1 cellular context compared by ENCODE assay signal in the genomic region with DNA sequence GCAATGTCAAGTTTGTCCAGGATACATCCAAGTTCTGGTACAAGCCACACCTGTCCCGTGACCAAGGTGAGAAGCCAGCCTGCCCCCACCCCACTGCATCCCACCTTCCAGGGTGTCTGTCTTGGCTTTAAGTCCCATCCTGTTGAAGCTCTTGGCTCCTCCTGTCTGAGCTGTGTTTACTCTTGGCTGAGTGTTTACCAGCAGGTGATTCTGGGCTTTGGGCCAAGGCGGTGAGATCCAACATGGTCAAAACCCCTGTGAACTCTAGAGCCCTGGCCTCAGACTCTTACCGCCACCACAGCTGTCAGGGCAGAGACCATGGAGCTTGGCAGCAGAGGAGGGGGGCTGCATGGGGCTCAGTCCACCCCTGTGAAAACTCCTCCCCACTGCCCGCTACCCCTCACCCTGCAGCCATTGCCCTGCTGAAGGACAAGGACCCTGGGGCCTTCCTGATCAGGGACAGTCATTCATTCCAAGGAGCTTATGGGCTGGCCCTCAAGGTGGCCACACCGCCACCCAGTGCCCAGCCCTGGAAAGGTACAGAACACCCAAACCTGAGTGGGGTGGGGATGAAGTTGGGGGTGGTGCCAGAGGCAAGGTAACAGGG.
A peak's percentile ranks its signal among the peaks of the same experiment; 100 is the strongest.
TF ChIP-seq lines count a peak whose summit lies in the region.

No MANE protein-coding gene starts in this region.

TF ChIP-seq in HepG2, 621 proteins besides CTCF, POLR2A, EP300 and RAD21 (continued from another document and continues in another):
- peak; percentile 86; the same call in 1 of the 2 replicates for TF ChIP-seq MTA1 (CRISPR knock-in tag; IDR thresholded peaks at IDR 0.05; ENCODE audit: borderline replicate concordance)
- no peak for TF ChIP-seq GPN1 (CRISPR knock-in tag; IDR thresholded peaks at IDR 0.05; ENCODE audit: borderline replicate concordance)
- TF ChIP-seq SMC3 (IDR thresholded peaks at IDR 0.05; ENCODE audit: low read length): no peak
- TF ChIP-seq, protein P1, sequence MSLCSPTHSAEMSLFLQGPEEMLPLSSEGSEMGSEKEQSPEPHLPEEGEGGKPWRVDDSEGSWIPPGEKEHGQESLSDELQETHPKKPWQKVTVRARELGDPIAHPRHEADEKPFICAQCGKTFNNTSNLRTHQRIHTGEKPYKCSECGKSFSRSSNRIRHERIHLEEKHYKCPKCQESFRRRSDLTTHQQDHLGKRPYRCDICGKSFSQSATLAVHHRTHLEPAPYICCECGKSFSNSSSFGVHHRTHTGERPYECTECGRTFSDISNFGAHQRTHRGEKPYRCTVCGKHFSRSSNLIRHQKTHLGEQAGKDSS (CRISPR knock-in tag; IDR thresholded peaks at IDR 0.05; ENCODE audit: borderline replicate concordance, low read depth): peak; percentile 62; the same call in 1 of the 2 replicates
- TF ChIP-seq, protein P2, sequence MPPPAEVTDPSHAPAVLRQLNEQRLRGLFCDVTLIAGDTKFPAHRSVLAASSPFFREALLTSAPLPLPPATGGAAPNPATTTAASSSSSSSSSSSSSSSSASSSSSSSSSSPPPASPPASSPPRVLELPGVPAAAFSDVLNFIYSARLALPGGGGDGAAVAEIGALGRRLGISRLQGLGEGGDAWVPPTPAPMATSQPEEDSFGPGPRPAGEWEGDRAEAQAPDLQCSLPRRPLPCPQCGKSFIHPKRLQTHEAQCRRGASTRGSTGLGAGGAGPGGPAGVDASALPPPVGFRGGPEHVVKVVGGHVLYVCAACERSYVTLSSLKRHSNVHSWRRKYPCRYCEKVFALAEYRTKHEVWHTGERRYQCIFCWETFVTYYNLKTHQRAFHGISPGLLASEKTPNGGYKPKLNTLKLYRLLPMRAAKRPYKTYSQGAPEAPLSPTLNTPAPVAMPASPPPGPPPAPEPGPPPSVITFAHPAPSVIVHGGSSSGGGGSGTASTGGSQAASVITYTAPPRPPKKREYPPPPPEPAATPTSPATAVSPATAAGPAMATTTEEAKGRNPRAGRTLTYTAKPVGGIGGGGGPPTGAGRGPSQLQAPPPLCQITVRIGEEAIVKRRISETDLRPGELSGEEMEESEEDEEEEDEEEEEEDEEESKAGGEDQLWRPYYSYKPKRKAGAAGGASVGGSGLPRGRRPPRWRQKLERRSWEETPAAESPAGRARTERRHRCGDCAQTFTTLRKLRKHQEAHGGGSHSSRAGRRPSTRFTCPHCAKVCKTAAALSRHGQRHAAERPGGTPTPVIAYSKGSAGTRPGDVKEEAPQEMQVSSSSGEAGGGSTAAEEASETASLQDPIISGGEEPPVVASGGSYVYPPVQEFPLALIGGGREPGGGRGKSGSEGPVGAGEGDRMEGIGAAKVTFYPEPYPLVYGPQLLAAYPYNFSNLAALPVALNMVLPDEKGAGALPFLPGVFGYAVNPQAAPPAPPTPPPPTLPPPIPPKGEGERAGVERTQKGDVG (CRISPR knock-in tag; IDR thresholded peaks at IDR 0.05; ENCODE audit: borderline replicate concordance): peak; percentile 57; the same call in 1 of the 2 replicates
- TF ChIP-seq JARID2 (CRISPR knock-in tag; IDR thresholded peaks at IDR 0.05; ENCODE audit: insufficient replicate concordance): no peak
- no peak for TF ChIP-seq ZNF12 (CRISPR knock-in tag; IDR thresholded peaks at IDR 0.05)
- TF ChIP-seq, protein P3, sequence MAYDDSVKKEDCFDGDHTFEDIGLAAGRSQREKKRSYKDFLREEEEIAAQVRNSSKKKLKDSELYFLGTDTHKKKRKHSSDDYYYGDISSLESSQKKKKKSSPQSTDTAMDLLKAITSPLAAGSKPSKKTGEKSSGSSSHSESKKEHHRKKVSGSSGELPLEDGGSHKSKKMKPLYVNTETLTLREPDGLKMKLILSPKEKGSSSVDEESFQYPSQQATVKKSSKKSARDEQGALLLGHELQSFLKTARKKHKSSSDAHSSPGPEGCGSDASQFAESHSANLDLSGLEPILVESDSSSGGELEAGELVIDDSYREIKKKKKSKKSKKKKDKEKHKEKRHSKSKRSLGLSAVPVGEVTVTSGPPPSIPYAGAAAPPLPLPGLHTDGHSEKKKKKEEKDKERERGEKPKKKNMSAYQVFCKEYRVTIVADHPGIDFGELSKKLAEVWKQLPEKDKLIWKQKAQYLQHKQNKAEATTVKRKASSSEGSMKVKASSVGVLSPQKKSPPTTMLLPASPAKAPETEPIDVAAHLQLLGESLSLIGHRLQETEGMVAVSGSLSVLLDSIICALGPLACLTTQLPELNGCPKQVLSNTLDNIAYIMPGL (CRISPR knock-in tag; IDR thresholded peaks at IDR 0.05; ENCODE audit: borderline replicate concordance in 1 of 2, low read depth in 1 of 2): peak in 1 of 2 experiments; percentile 62; a peak in 2 of 4 replicates
- TF ChIP-seq ZNF354B (CRISPR knock-in tag; IDR thresholded peaks at IDR 0.05): no peak
- TF ChIP-seq HCFC1 (IDR thresholded peaks at IDR 0.05; ENCODE audit: low read depth, low read length): no peak
- no peak for TF ChIP-seq ARID2 (CRISPR knock-in tag; IDR thresholded peaks at IDR 0.05; ENCODE audit: borderline replicate concordance)
- peak; percentile 72; the same call in 1 of the 2 replicates for TF ChIP-seq NCOR1 (IDR thresholded peaks at IDR 0.05; ENCODE audit: borderline replicate concordance, low read length)
- TF ChIP-seq CREM (IDR thresholded peaks at IDR 0.05): peak; percentile 48; the same call in 1 of the 2 replicates
- TF ChIP-seq CREM (CRISPR knock-in tag; IDR thresholded peaks at IDR 0.05): no peak
- TF ChIP-seq FOXC1 (CRISPR knock-in tag; IDR thresholded peaks at IDR 0.05; ENCODE audit: borderline replicate concordance): no peak
- TF ChIP-seq FIP1L1 (IDR thresholded peaks at IDR 0.05; ENCODE audit: borderline replicate concordance, insufficient read depth, low read depth, low read length): no peak
- TF ChIP-seq, protein P4, sequence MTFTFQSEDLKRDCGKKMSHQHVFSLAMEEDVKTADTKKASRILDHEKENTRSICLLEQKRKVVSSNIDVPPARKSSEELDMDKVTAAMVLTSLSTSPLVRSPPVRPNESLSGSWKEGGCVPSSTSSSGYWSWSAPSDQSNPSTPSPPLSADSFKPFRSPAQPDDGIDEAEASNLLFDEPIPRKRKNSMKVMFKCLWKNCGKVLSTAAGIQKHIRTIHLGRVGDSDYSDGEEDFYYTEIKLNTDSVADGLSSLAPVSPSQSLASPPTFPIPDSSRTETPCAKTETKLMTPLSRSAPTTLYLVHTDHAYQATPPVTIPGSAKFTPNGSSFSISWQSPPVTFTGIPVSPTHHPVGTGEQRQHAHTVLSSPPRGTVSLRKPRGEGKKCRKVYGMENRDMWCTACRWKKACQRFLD (CRISPR knock-in tag; IDR thresholded peaks at IDR 0.05; ENCODE audit: borderline replicate concordance): 0 out of 2 replicates have a peak, but pooled peaks have one; percentile 33
- TF ChIP-seq NFATC3 (CRISPR knock-in tag; IDR thresholded peaks at IDR 0.05): no peak
- no peak for TF ChIP-seq HNRNPK (IDR thresholded peaks at IDR 0.05; ENCODE audit: low read depth, low read length, poor library complexity, severe bottlenecking)
- TF ChIP-seq, protein P5, sequence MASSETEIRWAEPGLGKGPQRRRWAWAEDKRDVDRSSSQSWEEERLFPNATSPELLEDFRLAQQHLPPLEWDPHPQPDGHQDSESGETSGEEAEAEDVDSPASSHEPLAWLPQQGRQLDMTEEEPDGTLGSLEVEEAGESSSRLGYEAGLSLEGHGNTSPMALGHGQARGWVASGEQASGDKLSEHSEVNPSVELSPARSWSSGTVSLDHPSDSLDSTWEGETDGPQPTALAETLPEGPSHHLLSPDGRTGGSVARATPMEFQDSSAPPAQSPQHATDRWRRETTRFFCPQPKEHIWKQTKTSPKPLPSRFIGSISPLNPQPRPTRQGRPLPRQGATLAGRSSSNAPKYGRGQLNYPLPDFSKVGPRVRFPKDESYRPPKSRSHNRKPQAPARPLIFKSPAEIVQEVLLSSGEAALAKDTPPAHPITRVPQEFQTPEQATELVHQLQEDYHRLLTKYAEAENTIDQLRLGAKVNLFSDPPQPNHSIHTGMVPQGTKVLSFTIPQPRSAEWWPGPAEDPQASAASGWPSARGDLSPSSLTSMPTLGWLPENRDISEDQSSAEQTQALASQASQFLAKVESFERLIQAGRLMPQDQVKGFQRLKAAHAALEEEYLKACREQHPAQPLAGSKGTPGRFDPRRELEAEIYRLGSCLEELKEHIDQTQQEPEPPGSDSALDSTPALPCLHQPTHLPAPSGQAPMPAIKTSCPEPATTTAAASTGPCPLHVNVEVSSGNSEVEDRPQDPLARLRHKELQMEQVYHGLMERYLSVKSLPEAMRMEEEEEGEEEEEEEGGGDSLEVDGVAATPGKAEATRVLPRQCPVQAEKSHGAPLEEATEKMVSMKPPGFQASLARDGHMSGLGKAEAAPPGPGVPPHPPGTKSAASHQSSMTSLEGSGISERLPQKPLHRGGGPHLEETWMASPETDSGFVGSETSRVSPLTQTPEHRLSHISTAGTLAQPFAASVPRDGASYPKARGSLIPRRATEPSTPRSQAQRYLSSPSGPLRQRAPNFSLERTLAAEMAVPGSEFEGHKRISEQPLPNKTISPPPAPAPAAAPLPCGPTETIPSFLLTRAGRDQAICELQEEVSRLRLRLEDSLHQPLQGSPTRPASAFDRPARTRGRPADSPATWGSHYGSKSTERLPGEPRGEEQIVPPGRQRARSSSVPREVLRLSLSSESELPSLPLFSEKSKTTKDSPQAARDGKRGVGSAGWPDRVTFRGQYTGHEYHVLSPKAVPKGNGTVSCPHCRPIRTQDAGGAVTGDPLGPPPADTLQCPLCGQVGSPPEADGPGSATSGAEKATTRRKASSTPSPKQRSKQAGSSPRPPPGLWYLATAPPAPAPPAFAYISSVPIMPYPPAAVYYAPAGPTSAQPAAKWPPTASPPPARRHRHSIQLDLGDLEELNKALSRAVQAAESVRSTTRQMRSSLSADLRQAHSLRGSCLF (CRISPR knock-in tag; IDR thresholded peaks at IDR 0.05; ENCODE audit: borderline replicate concordance): no peak
- TF ChIP-seq, protein P6, sequence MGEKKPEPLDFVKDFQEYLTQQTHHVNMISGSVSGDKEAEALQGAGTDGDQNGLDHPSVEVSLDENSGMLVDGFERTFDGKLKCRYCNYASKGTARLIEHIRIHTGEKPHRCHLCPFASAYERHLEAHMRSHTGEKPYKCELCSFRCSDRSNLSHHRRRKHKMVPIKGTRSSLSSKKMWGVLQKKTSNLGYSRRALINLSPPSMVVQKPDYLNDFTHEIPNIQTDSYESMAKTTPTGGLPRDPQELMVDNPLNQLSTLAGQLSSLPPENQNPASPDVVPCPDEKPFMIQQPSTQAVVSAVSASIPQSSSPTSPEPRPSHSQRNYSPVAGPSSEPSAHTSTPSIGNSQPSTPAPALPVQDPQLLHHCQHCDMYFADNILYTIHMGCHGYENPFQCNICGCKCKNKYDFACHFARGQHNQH (CRISPR knock-in tag; IDR thresholded peaks at IDR 0.05): peak; percentile 85; the same call in 1 of the 2 replicates
- 0 out of 2 replicates have a peak, but pooled peaks have one; percentile 3 for TF ChIP-seq ZNF619 (CRISPR knock-in tag; IDR thresholded peaks at IDR 0.05)
- TF ChIP-seq DPF2 (CRISPR knock-in tag; IDR thresholded peaks at IDR 0.05; ENCODE audit: borderline replicate concordance, low read depth): peak; percentile 67; the same call in 1 of the 2 replicates
- TF ChIP-seq SPEN (CRISPR knock-in tag; IDR thresholded peaks at IDR 0.05; ENCODE audit: low read depth): 0 out of 2 replicates have a peak, but pooled peaks have one; percentile 57
- TF ChIP-seq, protein P7, sequence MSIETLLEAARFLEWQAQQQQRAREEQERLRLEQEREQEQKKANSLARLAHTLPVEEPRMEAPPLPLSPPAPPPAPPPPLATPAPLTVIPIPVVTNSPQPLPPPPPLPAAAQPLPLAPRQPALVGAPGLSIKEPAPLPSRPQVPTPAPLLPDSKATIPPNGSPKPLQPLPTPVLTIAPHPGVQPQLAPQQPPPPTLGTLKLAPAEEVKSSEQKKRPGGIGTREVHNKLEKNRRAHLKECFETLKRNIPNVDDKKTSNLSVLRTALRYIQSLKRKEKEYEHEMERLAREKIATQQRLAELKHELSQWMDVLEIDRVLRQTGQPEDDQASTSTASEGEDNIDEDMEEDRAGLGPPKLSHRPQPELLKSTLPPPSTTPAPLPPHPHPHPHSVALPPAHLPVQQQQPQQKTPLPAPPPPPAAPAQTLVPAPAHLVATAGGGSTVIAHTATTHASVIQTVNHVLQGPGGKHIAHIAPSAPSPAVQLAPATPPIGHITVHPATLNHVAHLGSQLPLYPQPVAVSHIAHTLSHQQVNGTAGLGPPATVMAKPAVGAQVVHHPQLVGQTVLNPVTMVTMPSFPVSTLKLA (IDR thresholded peaks at IDR 0.05): no peak
- no peak for TF ChIP-seq HMG20B (CRISPR knock-in tag; conservative IDR thresholded peaks at IDR 0.05)
- TF ChIP-seq, protein P8, sequence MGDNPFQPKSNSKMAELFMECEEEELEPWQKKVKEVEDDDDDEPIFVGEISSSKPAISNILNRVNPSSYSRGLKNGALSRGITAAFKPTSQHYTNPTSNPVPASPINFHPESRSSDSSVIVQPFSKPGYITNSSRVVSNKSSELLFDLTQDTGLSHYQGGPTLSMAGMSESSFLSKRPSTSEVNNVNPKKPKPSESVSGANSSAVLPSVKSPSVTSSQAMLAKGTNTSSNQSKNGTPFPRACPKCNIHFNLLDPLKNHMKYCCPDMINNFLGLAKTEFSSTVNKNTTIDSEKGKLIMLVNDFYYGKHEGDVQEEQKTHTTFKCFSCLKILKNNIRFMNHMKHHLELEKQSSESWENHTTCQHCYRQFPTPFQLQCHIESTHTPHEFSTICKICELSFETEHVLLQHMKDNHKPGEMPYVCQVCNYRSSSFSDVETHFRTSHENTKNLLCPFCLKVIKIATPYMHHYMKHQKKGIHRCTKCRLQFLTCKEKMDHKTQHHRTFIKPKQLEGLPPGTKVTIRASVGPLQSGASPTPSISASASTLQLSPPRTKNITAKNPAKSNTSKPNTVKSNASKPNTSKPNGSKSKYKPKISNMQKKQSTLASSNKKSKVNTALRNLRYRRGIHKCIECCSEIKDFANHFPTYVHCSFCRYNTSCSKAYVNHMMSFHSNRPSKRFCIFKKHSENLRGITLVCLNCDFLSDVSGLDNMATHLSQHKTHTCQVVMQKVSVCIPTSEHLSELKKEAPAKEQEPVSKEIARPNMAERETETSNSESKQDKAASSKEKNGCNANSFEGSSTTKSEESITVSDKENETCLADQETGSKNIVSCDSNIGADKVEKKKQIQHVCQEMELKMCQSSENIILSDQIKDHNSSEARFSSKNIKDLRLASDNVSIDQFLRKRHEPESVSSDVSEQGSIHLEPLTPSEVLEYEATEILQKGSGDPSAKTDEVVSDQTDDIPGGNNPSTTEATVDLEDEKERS (CRISPR knock-in tag; IDR thresholded peaks at IDR 0.05): peak; percentile 24; the same call in 1 of the 2 replicates
- peak; percentile 62; the same call in 1 of the 2 replicates for TF ChIP-seq GFI1 (CRISPR knock-in tag; IDR thresholded peaks at IDR 0.05; ENCODE audit: borderline replicate concordance)
- TF ChIP-seq, protein P9, sequence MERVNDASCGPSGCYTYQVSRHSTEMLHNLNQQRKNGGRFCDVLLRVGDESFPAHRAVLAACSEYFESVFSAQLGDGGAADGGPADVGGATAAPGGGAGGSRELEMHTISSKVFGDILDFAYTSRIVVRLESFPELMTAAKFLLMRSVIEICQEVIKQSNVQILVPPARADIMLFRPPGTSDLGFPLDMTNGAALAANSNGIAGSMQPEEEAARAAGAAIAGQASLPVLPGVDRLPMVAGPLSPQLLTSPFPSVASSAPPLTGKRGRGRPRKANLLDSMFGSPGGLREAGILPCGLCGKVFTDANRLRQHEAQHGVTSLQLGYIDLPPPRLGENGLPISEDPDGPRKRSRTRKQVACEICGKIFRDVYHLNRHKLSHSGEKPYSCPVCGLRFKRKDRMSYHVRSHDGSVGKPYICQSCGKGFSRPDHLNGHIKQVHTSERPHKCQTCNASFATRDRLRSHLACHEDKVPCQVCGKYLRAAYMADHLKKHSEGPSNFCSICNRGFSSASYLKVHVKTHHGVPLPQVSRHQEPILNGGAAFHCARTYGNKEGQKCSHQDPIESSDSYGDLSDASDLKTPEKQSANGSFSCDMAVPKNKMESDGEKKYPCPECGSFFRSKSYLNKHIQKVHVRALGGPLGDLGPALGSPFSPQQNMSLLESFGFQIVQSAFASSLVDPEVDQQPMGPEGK (CRISPR knock-in tag; IDR thresholded peaks at IDR 0.05): peak; percentile 86
- TF ChIP-seq ZNF678 (CRISPR knock-in tag; IDR thresholded peaks at IDR 0.05): no peak
- TF ChIP-seq PRMT3 (CRISPR knock-in tag; IDR thresholded peaks at IDR 0.05; ENCODE audit: borderline replicate concordance, low read depth): no peak
- TF ChIP-seq ZNF713 (CRISPR knock-in tag; IDR thresholded peaks at IDR 0.05): no peak
